Comparison of ENCODE assay signal across 7 cellular contexts in the genomic region with DNA sequence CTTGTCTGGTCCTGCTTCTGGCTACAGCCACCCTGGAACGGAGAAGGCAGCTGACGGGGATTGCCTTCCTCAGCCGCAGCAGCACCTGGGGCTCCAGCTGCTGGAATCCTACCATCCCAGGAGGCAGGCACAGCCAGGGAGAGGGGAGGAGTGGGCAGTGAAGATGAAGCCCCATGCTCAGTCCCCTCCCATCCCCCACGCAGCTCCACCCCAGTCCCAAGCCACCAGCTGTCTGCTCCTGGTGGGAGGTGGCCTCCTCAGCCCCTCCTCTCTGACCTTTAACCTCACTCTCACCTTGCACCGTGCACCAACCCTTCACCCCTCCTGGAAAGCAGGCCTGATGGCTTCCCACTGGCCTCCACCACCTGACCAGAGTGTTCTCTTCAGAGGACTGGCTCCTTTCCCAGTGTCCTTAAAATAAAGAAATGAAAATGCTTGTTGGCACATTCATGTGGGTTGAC. TPM values are rescaled to one million over a fixed set of nuclear protein-coding genes. Genes with fewer than 3 reads are reported as not detected.
DNase-seq lines count a peak whose midpoint lies in the region; ATAC-seq and TF ChIP-seq lines count a peak whose summit lies in the region.
"Not testable (repeated sequence)": the region's sequence is repeated elsewhere in the genome, so short reads cannot be mapped to it uniquely, and the experiment has no call there.

No MANE protein-coding gene starts in this region.

- H3K9me3 ChIP-seq in psoas muscle, result not testable (repeated sequence)

- not testable (repeated sequence) for H3K4me3 ChIP-seq in psoas muscle

- DNase-seq in NCI-H2196 (lab: John Stamatoyannopoulos, UW; ENCODE audit: unreplicated experiment) (peak; percentile 0), hippocampal formation (lab: John Stamatoyannopoulos, UW) (peak; percentile 14 to 15), midbrain (lab: John Stamatoyannopoulos, UW) (peak; percentile 72)
- not testable (repeated sequence) for DNase-seq in Right ventricle myocardium inferior (ENCODE audit: missing footprints); psoas muscle

- intact Hi-C loops in Right ventricle myocardium inferior (cut with DNase I); psoas muscle (cut with DNase I): not testable (repeated sequence)

- H3K36me3 ChIP-seq in psoas muscle (ENCODE audit: insufficient read depth in 1 of 2, low read depth in 1 of 2), result not testable (repeated sequence)

- not testable (repeated sequence) for H3K4me1 ChIP-seq in psoas muscle

- WGBS in psoas muscle, 3 donors, result 24 to 48% (median 32%) methylated on average over 5 of the region's 5 CpGs

- TF ChIP-seq CTCF in C4-2B (conservative IDR thresholded peaks at IDR 0.05); psoas muscle (IDR thresholded peaks at IDR 0.05): not testable (repeated sequence)

- peak overlapping the region; percentile 9 for H3K27ac ChIP-seq in C4-2B
- peak overlapping the region; percentile 38 for H3K27ac ChIP-seq in angular gyrus (ENCODE audit: low read depth, low read length)
- not testable (repeated sequence) for H3K27ac ChIP-seq in psoas muscle

- not testable (repeated sequence) for H3K27me3 ChIP-seq in psoas muscle (ENCODE audit: insufficient read depth in 3 of 3, low read length in 2 of 3)

- ATAC-seq in Right ventricle myocardium inferior (peak; percentile 45), psoas muscle (peak in 3 of 4 donors; percentile 25 to 44 (median 33))

RNA-seq across cellular contexts. Expression of a gene that starts 18.2 kb away (rescaled TPM):
- total RNA-seq in Right ventricle myocardium inferior, result 18.2 TPM
- total RNA-seq in psoas muscle, result 10 to 100 TPM in 3 of 4 donors, 1 to 10 TPM in 1; 9.6 to 11.7 (median 11.1) TPM
- 10 to 100 TPM in 1 of 3 donors, 1 to 10 TPM in 2; 4.3 to 10.3 (median 7.9) TPM for polyA plus RNA-seq in psoas muscle
